Comparison of ENCODE assay signal across 26 cellular contexts in the genomic region with DNA sequence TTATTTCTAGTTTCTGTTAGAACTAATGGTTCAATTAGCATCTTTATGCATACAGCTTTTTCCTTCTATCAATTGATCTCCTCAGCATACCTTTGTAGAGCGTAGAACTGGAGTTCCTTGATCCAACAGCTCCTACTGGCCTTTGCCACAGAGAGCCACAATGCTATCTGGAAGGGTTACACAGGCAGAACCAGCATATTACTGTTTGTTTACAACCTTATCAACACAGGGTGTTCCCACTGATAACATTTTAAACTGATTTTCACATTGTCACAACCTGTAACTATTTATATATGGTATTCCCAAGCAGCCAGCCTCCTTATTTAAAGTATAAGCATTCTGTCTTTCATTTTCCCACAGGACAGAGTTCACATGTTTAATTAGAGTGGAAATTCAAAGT.
"Had no signal": no experiment of that assay in that cellular context is flagged by ENCODE, and none has a peak within 500 bp of the region (broad histone marks: within the 10 kb centered on the region; RNA-seq: fewer than 3 reads in every experiment).

No MANE protein-coding gene starts in this region.

- H3K9me3 ChIP-seq: left ventricle myocardium inferior, pancreas, psoas muscle, sigmoid colon, upper lobe of right lung had no signal

- H3K36me3 ChIP-seq: brain microvascular endothelial cell, heart left ventricle, left ventricle myocardium inferior, pancreas, sigmoid colon, tibial artery, upper lobe of right lung had no signal

- H3K4me3 ChIP-seq: coronary artery, dorsolateral prefrontal cortex, heart left ventricle, left ventricle myocardium inferior, pancreas, psoas muscle, sigmoid colon, smooth muscle cell, tibial artery, upper lobe of right lung had no signal

- H3K4me1 ChIP-seq: pancreas, psoas muscle, tibial artery, upper lobe of right lung had no signal

- H3K4me3 Mint-ChIP-seq: activated CD8-positive, alpha-beta memory T cell treated with anti-CD3 and anti-CD28 coated beads, Interleukin-2, amount 10 ng/mL, durations not matched to agents 7 days and 5 days; activated CD8-positive, alpha-beta T cell treated with anti-CD3 and anti-CD28 coated beads for 36 hours; neural crest cell; stimulated activated memory B cell treated with anti-CD40 and anti-IgM and Interleukin-4, amounts not matched to agents 10 μg/mL and 1 μg/mL and 100 μg/mL, for 72 hours; stimulated activated naive CD8-positive, alpha-beta T cell treated with anti-CD3 and anti-CD28 coated beads, Interleukin-15, amount 100 ng/mL, for 72 hours had no signal

- ATAC-seq: esophagus mucosa; heart left ventricle; pancreas; psoas muscle; SK-N-SH treated with all-trans-retinoic acid at 6 μM for 48 hours; stimulated activated memory B cell treated with anti-CD40 and anti-IgM and Interleukin-4, amounts not matched to agents 10 μg/mL and 1 μg/mL and 100 μg/mL, for 72 hours; upper lobe of right lung had no signal

- H3K27ac ChIP-seq: brain microvascular endothelial cell, coronary artery, dorsolateral prefrontal cortex, heart left ventricle, left ventricle myocardium inferior, pancreas, psoas muscle, tibial artery, upper lobe of right lung had no signal

- H3K4me1 Mint-ChIP-seq: stimulated activated memory B cell treated with anti-CD40 and anti-IgM and Interleukin-4, amounts not matched to agents 10 μg/mL and 1 μg/mL and 100 μg/mL, for 72 hours had no signal

- DNase-seq: activated CD4-positive, alpha-beta T cell treated with anti-CD3 and anti-CD28 coated beads, Interleukin-2, amount 50 U/mL, for 1 hour; activated CD4-positive, CD25-positive, alpha-beta regulatory T cell treated with anti-CD3 and anti-CD28 coated beads, Interleukin-2, amount 50 U/mL, for 72 hours; activated gamma-delta T cell treated with Interleukin-2 at 50 U/mL for 16 hours; activated naive CD4-positive, alpha-beta T cell treated with anti-CD3 and anti-CD28 coated beads, Interleukin-2, amount 50 U/mL, for 16 hours; amniotic stem cell; dorsolateral prefrontal cortex; foreskin fibroblast; heart left ventricle; left ventricle myocardium inferior; nucleus accumbens; pancreas; psoas muscle; sigmoid colon; stimulated activated CD4-positive, alpha-beta T cell treated with anti-CD3 and anti-CD28 coated beads, Interleukin-4, amount 100 ng/mL, for 4 hours; tibial artery; upper lobe of right lung had no signal

- H3K27ac Mint-ChIP-seq: activated CD8-positive, alpha-beta T cell treated with anti-CD3 and anti-CD28 coated beads for 36 hours; stimulated activated memory B cell treated with anti-CD40 and anti-IgM and Interleukin-4, amounts not matched to agents 10 μg/mL and 1 μg/mL and 100 μg/mL, for 72 hours; stimulated activated naive CD8-positive, alpha-beta T cell treated with anti-CD3 and anti-CD28 coated beads, Interleukin-15, amount 100 ng/mL, for 72 hours had no signal

- H3K27me3 ChIP-seq: brain microvascular endothelial cell, dorsolateral prefrontal cortex, heart left ventricle, pancreas, sigmoid colon, tibial artery, upper lobe of right lung had no signal
